ENCODE assay signal across 1 cellular context in genomic region chrX:66005832-66006449, GRCh38.
A peak's percentile ranks its signal among the peaks of the same experiment; 100 is the strongest.
TF ChIP-seq lines count a peak whose summit lies in the region.

No MANE protein-coding gene starts in this region.

TF ChIP-seq in K562, 482 proteins besides CTCF, POLR2A, EP300 and RAD21 (continued from another document):
- TF ChIP-seq NCOA1 (IDR thresholded peaks at IDR 0.05; ENCODE audit: low read depth): 0 out of 2 replicates have a peak, but pooled peaks have one; percentile 4
- 0 out of 2 replicates have a peak, but pooled peaks have one; percentile 26 for TF ChIP-seq PKNOX1 (IDR thresholded peaks at IDR 0.05)
- TF ChIP-seq ZMIZ1 (IDR thresholded peaks at IDR 0.05; ENCODE audit: low read depth in 2 of 2, low read length in 2 of 2): no peak
- no peak for TF ChIP-seq ID3 (CRISPR knock-in tag; IDR thresholded peaks at IDR 0.05)
- 0 out of 2 replicates have a peak, but pooled peaks have one; percentile 40 for TF ChIP-seq ID3 (tag; IDR thresholded peaks at IDR 0.05)
- TF ChIP-seq MEIS2 (IDR thresholded peaks at IDR 0.05; ENCODE audit: partially characterized antibody): peak; percentile 74
- TF ChIP-seq USF2 (CRISPR knock-in tag; IDR thresholded peaks at IDR 0.05): no peak
- no peak for TF ChIP-seq ZNF280A (IDR thresholded peaks at IDR 0.05; ENCODE audit: low read depth, partially characterized antibody)
- peak; percentile 68 for TF ChIP-seq RNF2 (IDR thresholded peaks at IDR 0.05)
- TF ChIP-seq ZBTB34 (CRISPR knock-in tag; IDR thresholded peaks at IDR 0.05): no peak
- TF ChIP-seq CXXC5 (CRISPR knock-in tag; IDR thresholded peaks at IDR 0.05): peak; percentile 8; the same call in 1 of the 2 replicates
- TF ChIP-seq ZNF347 (CRISPR knock-in tag; IDR thresholded peaks at IDR 0.05; ENCODE audit: low read depth): no peak
- 0 out of 2 replicates have a peak, but pooled peaks have one; percentile 46 for TF ChIP-seq FOXJ2 (tag; IDR thresholded peaks at IDR 0.05)
- no peak for TF ChIP-seq POLR2AphosphoS5 (IDR thresholded peaks at IDR 0.05; ENCODE audit: control insufficient read depth, insufficient read depth, low read depth, low read length)
TF ChIP-seq in K562: peak in this region for 47.
